ENCODE assay signal across 27 cellular contexts in genomic region chr10:4606856-4607636, GRCh38.
"Had no signal": no experiment of that assay in that cellular context is flagged by ENCODE, and none has a peak within 500 bp of the region (broad histone marks: within the 10 kb centered on the region; RNA-seq: fewer than 3 reads in every experiment).

No MANE protein-coding gene starts in this region.

- H3K27ac ChIP-seq: brain microvascular endothelial cell, coronary artery, dorsolateral prefrontal cortex, gastrocnemius medialis, hepatocyte, right lobe of liver, skin epidermis, upper lobe of left lung, vagina had no signal

- H3K27me3 ChIP-seq: brain microvascular endothelial cell, dorsolateral prefrontal cortex, gastrocnemius medialis, hepatocyte, right lobe of liver, upper lobe of left lung, vagina had no signal

- H3K4me1 Mint-ChIP-seq: activated naive CD8-positive, alpha-beta T cell treated with anti-CD3 and anti-CD28 coated beads for 36 hours; naive thymus-derived CD4-positive, alpha-beta T cell; stimulated activated effector memory CD8-positive, alpha-beta T cell treated with anti-CD3 and anti-CD28 coated beads, Interleukin-12 subunit alpha, Interleukin-12 subunit beta, amount 100 ng/mL, for 72 hours; T-helper 17 cell had no signal

- FAIRE-seq: astrocyte, keratinocyte had no signal

- H3K36me3 Mint-ChIP-seq: activated naive CD8-positive, alpha-beta T cell treated with anti-CD3 and anti-CD28 coated beads for 36 hours; naive thymus-derived CD4-positive, alpha-beta T cell; stimulated activated effector memory CD8-positive, alpha-beta T cell treated with anti-CD3 and anti-CD28 coated beads, Interleukin-12 subunit alpha, Interleukin-12 subunit beta, amount 100 ng/mL, for 72 hours had no signal

- H3K9me3 Mint-ChIP-seq: activated naive CD4-positive, alpha-beta T cell treated with anti-CD3 and anti-CD28 coated beads for 36 hours; activated naive CD8-positive, alpha-beta T cell treated with anti-CD3 and anti-CD28 coated beads for 36 hours; activated T-cell treated with anti-CD3 and anti-CD28 coated beads, Interleukin-2, amount 50 U/mL, for 72 hours; stimulated activated effector memory CD8-positive, alpha-beta T cell treated with anti-CD3 and anti-CD28 coated beads, Interleukin-12 subunit alpha, Interleukin-12 subunit beta, amount 100 ng/mL, for 72 hours; stimulated activated naive CD8-positive, alpha-beta T cell treated with anti-CD3 and anti-CD28 coated beads, Interleukin-15, Interleukin-2, amounts not matched to agents 100 ng/mL and 50 ng/mL, for 24 hours had no signal

- H3K9me3 ChIP-seq: gastrocnemius medialis, right lobe of liver, upper lobe of left lung, vagina had no signal

- ATAC-seq: activated T-cell treated with anti-CD3 and anti-CD28 coated beads, Interleukin-2, amount 50 U/mL, for 72 hours; gastrocnemius medialis; left cardiac atrium; left ventricle myocardium superior; naive thymus-derived CD4-positive, alpha-beta T cell; right lobe of liver; stimulated activated effector memory CD8-positive, alpha-beta T cell treated with anti-CD3 and anti-CD28 coated beads, Interleukin-12 subunit alpha, Interleukin-12 subunit beta, amount 100 ng/mL, for 72 hours; T-helper 17 cell had no signal

- H3K27ac Mint-ChIP-seq: activated naive CD4-positive, alpha-beta T cell treated with anti-CD3 and anti-CD28 coated beads for 36 hours; activated naive CD8-positive, alpha-beta T cell treated with anti-CD3 and anti-CD28 coated beads for 36 hours; activated T-cell treated with anti-CD3 and anti-CD28 coated beads, Interleukin-2, amount 50 U/mL, for 72 hours; naive thymus-derived CD4-positive, alpha-beta T cell; stimulated activated effector memory CD8-positive, alpha-beta T cell treated with anti-CD3 and anti-CD28 coated beads, Interleukin-12 subunit alpha, Interleukin-12 subunit beta, amount 100 ng/mL, for 72 hours; stimulated activated naive CD8-positive, alpha-beta T cell treated with anti-CD3 and anti-CD28 coated beads, Interleukin-15, Interleukin-2, amounts not matched to agents 100 ng/mL and 50 ng/mL, for 24 hours; T-helper 17 cell had no signal

- H3K4me1 ChIP-seq: gastrocnemius medialis, right lobe of liver, upper lobe of left lung, vagina had no signal

- H3K36me3 ChIP-seq: brain microvascular endothelial cell, gastrocnemius medialis, right lobe of liver, upper lobe of left lung, vagina had no signal

- DNase-seq: activated effector memory CD4-positive, alpha-beta T cell treated with anti-CD3 and anti-CD28 coated beads, Interleukin-2, amount 50 U/mL, for 16 hours; activated naive CD4-positive, alpha-beta T cell treated with anti-CD3 and anti-CD28 coated beads for 36 hours; activated naive CD8-positive, alpha-beta T cell treated with anti-CD3 and anti-CD28 coated beads for 36 hours; activated T-cell treated with anti-CD3 and anti-CD28 coated beads for 4 hours; activated T-cell treated with anti-CD3 and anti-CD28 coated beads, Interleukin-2, amount 50 U/mL, for 72 hours; amniotic stem cell; brain microvascular endothelial cell; dorsolateral prefrontal cortex; effector memory CD4-positive, alpha-beta T cell; gastrocnemius medialis; left cardiac atrium; left ventricle myocardium superior; midbrain; naive thymus-derived CD4-positive, alpha-beta T cell; stimulated activated CD4-positive, alpha-beta T cell treated with anti-CD3 and anti-CD28 coated beads, Interleukin-4, amount 100 ng/mL, for 24 hours; T-helper 17 cell; T1000 had no signal

- H3K4me3 Mint-ChIP-seq: activated naive CD4-positive, alpha-beta T cell treated with anti-CD3 and anti-CD28 coated beads for 36 hours; activated naive CD8-positive, alpha-beta T cell treated with anti-CD3 and anti-CD28 coated beads for 36 hours; activated T-cell treated with anti-CD3 and anti-CD28 coated beads, Interleukin-2, amount 50 U/mL, for 72 hours; naive thymus-derived CD4-positive, alpha-beta T cell; stimulated activated effector memory CD8-positive, alpha-beta T cell treated with anti-CD3 and anti-CD28 coated beads, Interleukin-12 subunit alpha, Interleukin-12 subunit beta, amount 100 ng/mL, for 72 hours; stimulated activated naive CD8-positive, alpha-beta T cell treated with anti-CD3 and anti-CD28 coated beads, Interleukin-15, Interleukin-2, amounts not matched to agents 100 ng/mL and 50 ng/mL, for 24 hours; T-helper 17 cell had no signal

- H3K4me3 ChIP-seq: coronary artery, dorsolateral prefrontal cortex, gastrocnemius medialis, hepatocyte, right lobe of liver, skin epidermis, upper lobe of left lung, vagina had no signal
